Comparison of ENCODE assay signal across 7 cellular contexts in the genomic region with DNA sequence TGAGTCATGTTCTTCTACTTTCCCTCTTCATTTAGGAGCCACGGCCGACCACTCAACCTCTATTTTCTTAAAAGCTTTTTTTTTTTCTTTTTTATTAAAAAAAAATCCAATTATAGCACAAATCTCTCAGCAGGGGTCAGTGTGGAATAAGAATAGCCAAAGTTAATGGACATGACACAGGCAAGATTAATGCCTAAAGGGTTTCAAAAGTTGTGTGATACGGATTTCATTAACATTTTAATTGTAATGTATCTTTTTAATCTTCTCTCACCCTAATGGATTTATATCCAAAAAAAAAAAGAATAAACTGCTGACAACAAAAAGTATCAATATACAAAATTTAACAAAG. TPM values are rescaled to one million over a fixed set of nuclear protein-coding genes. Genes with fewer than 3 reads are reported as not detected.
DNase-seq lines count a peak whose midpoint lies in the region; ATAC-seq, FAIRE-seq and TF ChIP-seq lines count a peak whose summit lies in the region.

No MANE protein-coding gene starts in this region.

- H3K4me2 ChIP-seq in MM.1S (ENCODE audit: low read depth, low read length) = no peak overlapping the region

- no peaks in the 10 kb centered on the region for H4K20me1 ChIP-seq in MM.1S (ENCODE audit: insufficient read depth, low read length)

- H3K9me3 ChIP-seq in MM.1S (replicated peaks; ENCODE audit: insufficient read depth, low read length) = no peaks in the 10 kb centered on the region
- H3K9me3 ChIP-seq in psoas muscle = no peaks in the 10 kb centered on the region

- ATAC-seq in psoas muscle (no peak), GM19397 (IDR thresholded peaks at IDR 0.05; ENCODE audit: unreplicated experiment) (no peak)

- peaks cover 99% of the 10 kb centered on the region for H3K27me3 ChIP-seq in MM.1S (replicated peaks; ENCODE audit: insufficient read depth, low read length)
- H3K27me3 ChIP-seq in psoas muscle (ENCODE audit: insufficient read depth in 3 of 3, low read length in 2 of 3) = no peaks in the 10 kb centered on the region

- H3K4me1 ChIP-seq in MM.1S (ENCODE audit: low read length) (no peaks in the 10 kb centered on the region), psoas muscle (peaks cover 81% of the 10 kb centered on the region)

- H3K79me2 ChIP-seq in MM.1S (ENCODE audit: low read length) = no peaks in the 10 kb centered on the region

- H3K27ac ChIP-seq in MM.1S (ENCODE audit: low read length) (no peak overlapping the region), psoas muscle (peak overlapping the region; percentile 93)

- no peak overlapping the region for H3K4me3 ChIP-seq in MM.1S (ENCODE audit: low read length)
- peak overlapping the region; percentile 52 for H3K4me3 ChIP-seq in psoas muscle

- H2AFZ ChIP-seq in MM.1S (ENCODE audit: low read length) = no peak overlapping the region

- FAIRE-seq in G401.6 (lab: Jason Lieb, UNC) = peak; percentile 94

- H3K36me3 ChIP-seq in MM.1S (replicated peaks; ENCODE audit: insufficient read depth, low read length) = no peaks in the 10 kb centered on the region
- no peaks in the 10 kb centered on the region for H3K36me3 ChIP-seq in psoas muscle (ENCODE audit: insufficient read depth in 1 of 2, low read depth in 1 of 2)

- WGBS in psoas muscle, 3 donors = 49 to 64% (median 49%) methylated on average over 3 of the region's 3 CpGs

- no peaks in the 10 kb centered on the region for H3K9me2 ChIP-seq in MM.1S (replicated peaks; ENCODE audit: insufficient read depth, low read length)

- TF ChIP-seq CTCF in MM.1S (IDR thresholded peaks at IDR 0.05; ENCODE audit: low read length) (peak; percentile 35), psoas muscle (IDR thresholded peaks at IDR 0.05) (peak; percentile 26)

- no peak for DNase-seq in MM.1S
- peak; percentile 46 to 56 for DNase-seq in dermis microvascular lymphatic vessel endothelial cell (ENCODE audit: low read depth in 2 of 2)
- no peak for DNase-seq in psoas muscle
- DNase-seq in NCI-H128 (lab: John Stamatoyannopoulos, UW; ENCODE audit: unreplicated experiment) = no peak
- no peak for DNase-seq in NCI-H2196 (lab: John Stamatoyannopoulos, UW; ENCODE audit: unreplicated experiment)

- no peaks in the 10 kb centered on the region for H3F3A ChIP-seq in MM.1S (ENCODE audit: insufficient read depth, low read length)

- intact Hi-C loops in psoas muscle (cut with DNase I) = loop anchor here (5.0 kb wide), 2 partner anchors 33 to 62 kb away; no protein-coding TSS in a partner anchor

- no peak overlapping the region for H3K9ac ChIP-seq in MM.1S (ENCODE audit: low read length)

RNA-seq across cellular contexts. Expression of a gene that starts 5.4 kb away (rescaled TPM):
- total RNA-seq in dermis microvascular lymphatic vessel endothelial cell = 12.2 and 16.2 TPM in 2 replicates
- total RNA-seq in psoas muscle = 10 to 100 TPM; 18.4 to 33.5 (median 28.0) TPM
- 10 to 100 TPM in 2 of 3 donors, 1 to 10 TPM in 1; 8.5 to 14.0 (median 10.4) TPM for polyA plus RNA-seq in psoas muscle

RNA-seq across cellular contexts. Expression of a gene that starts 29.0 kb away (rescaled TPM):
- 40.2 and 57.1 TPM in 2 replicates for total RNA-seq in dermis microvascular lymphatic vessel endothelial cell
- 10 to 100 TPM; 17.3 to 27.8 (median 22.5) TPM for total RNA-seq in psoas muscle
- 10 to 100 TPM; 28.8 to 49.5 (median 41.3) TPM for polyA plus RNA-seq in psoas muscle

Comparison
In these comparisons a context has a peak if more than half of its experiments do, and no peak if none do; other contexts are left out.
1. DNase-seq: peak in dermis microvascular lymphatic vessel endothelial cell (2 of 2); none in MM.1S (single experiment), psoas muscle (0 of 2), NCI-H128 (single experiment) and NCI-H2196 (single experiment).